9 cellular contexts compared by ENCODE assay signal in genomic region chr10:28291881-28292297, GRCh38. TPM values are rescaled to one million over a fixed set of nuclear protein-coding genes. Genes with fewer than 3 reads are reported as not detected.
A peak's percentile ranks its signal among the peaks of the same experiment; 100 is the strongest.
DNase-seq lines count a peak whose midpoint lies in the region; ATAC-seq and TF ChIP-seq lines count a peak whose summit lies in the region.
"Had no signal": no experiment of that assay in that cellular context is flagged by ENCODE, and none has a peak within 500 bp of the region (broad histone marks: within the 10 kb centered on the region; RNA-seq: fewer than 3 reads in every experiment).

No MANE protein-coding gene starts in this region.

- WGBS in heart left ventricle, 4 donors = 59 to 68% (median 66%) methylated on average over 5 of the region's 5 CpGs
- 67 to 85% methylated on average over 5 of the region's 5 CpGs for whole genome bisulfite sequencing in lung, 2 donors
- WGBS in upper lobe of left lung, 2 donors = 73 to 77% methylated on average over 5 of the region's 5 CpGs

- TF ChIP-seq CTCF in heart left ventricle (IDR thresholded peaks at IDR 0.05) = no peak
- no peak for TF ChIP-seq CTCF in lung (IDR thresholded peaks at IDR 0.05; ENCODE audit: control extremely low read depth, extremely low read depth)
- TF ChIP-seq CTCF in upper lobe of left lung (IDR thresholded peaks at IDR 0.05) = no peak

- H3K4me1 ChIP-seq in heart left ventricle = peaks cover 0 to 29% (median 14%) of the 10 kb centered on the region in 12 donors
- H3K4me1 ChIP-seq in adipocyte (ENCODE audit: control insufficient read depth, insufficient read depth, low read length) = peaks cover 40% of the 10 kb centered on the region
- peaks cover 6 to 14% of the 10 kb centered on the region in 2 donors for H3K4me1 ChIP-seq in lung (ENCODE audit: control insufficient read depth in 2 of 2, insufficient read depth in 2 of 2, low read length in 2 of 2)
- H3K4me1 ChIP-seq in upper lobe of left lung = peaks cover 0 to 19% (median 12%) of the 10 kb centered on the region in 4 donors

- in situ Hi-C loops in G401 (cut with HindIII; ENCODE audit: low sequenced_read_pairs) = no loop called here

- H3K9me3 ChIP-seq in heart left ventricle = no peaks in the 10 kb centered on the region
- H3K9me3 ChIP-seq in adipocyte (ENCODE audit: control insufficient read depth, low read length) = no peaks in the 10 kb centered on the region
- no peaks in the 10 kb centered on the region for H3K9me3 ChIP-seq in lung (ENCODE audit: control insufficient read depth in 2 of 2, insufficient read depth in 1 of 2, low read length in 1 of 2)
- H3K9me3 ChIP-seq in upper lobe of left lung = no peaks in the 10 kb centered on the region

- H3K27me3 ChIP-seq in heart left ventricle = no peaks in the 10 kb centered on the region
- no peaks in the 10 kb centered on the region for H3K27me3 ChIP-seq in adipocyte (replicated peaks; ENCODE audit: control insufficient read depth, insufficient read depth, low read length)
- no peaks in the 10 kb centered on the region for H3K27me3 ChIP-seq in lung (ENCODE audit: control insufficient read depth, insufficient read depth)
- no peaks in the 10 kb centered on the region for H3K27me3 ChIP-seq in upper lobe of left lung

- H3K27ac ChIP-seq in heart left ventricle (no peak overlapping the region), lung (ENCODE audit: low read depth in 1 of 2, low read length in 1 of 2) (no peak overlapping the region), upper lobe of left lung (no peak overlapping the region)

- H3K9ac ChIP-seq in adipocyte (ENCODE audit: low read length) = no peak overlapping the region

- H3K4me3 ChIP-seq in heart left ventricle (no peak overlapping the region), adipocyte (ENCODE audit: low read length) (no peak overlapping the region), lung (no peak overlapping the region), upper lobe of left lung (no peak overlapping the region)

- H3K36me3 ChIP-seq in heart left ventricle (no peaks in the 10 kb centered on the region), adipocyte (ENCODE audit: control insufficient read depth, insufficient read depth, low read length, severe bottlenecking) (no peaks in the 10 kb centered on the region), lung (ENCODE audit: control insufficient read depth in 2 of 2, insufficient read depth in 2 of 2, low read length in 2 of 2) (no peaks in the 10 kb centered on the region), upper lobe of left lung (no peaks in the 10 kb centered on the region)

- no peak for TF ChIP-seq EP300 in upper lobe of left lung (IDR thresholded peaks at IDR 0.05)

- DNase-seq in heart left ventricle = no peak
- no peak for DNase-seq in cardiac septum (ENCODE audit: low spot score)
- peak; percentile 68 for DNase-seq in adipocyte (ENCODE audit: low read depth)
- no peak for DNase-seq in lung (ENCODE audit: low spot score)
- DNase-seq in upper lobe of left lung = peak in 1 of 2 donors; percentile 49
- no peak for DNase-seq in mucosa of gallbladder (ENCODE audit: low spot score)
- DNase-seq in COLO668 (lab: John Stamatoyannopoulos, UW; ENCODE audit: unreplicated experiment) = no peak
- no peak for DNase-seq in G401 (ENCODE audit: low spot score)
- DNase-seq: T-helper 9 cell had no signal

- intact Hi-C loops in heart left ventricle (cut with DNase I) = no loop called here
- intact Hi-C loops in cardiac septum (cut with DNase I) = no loop called here

- TF ChIP-seq POLR2A in heart left ventricle (IDR thresholded peaks at IDR 0.05) (no peak), upper lobe of left lung (IDR thresholded peaks at IDR 0.05) (no peak)

- ATAC-seq in heart left ventricle = peak in 3 of 4 donors; percentile 66 to 90 (median 70)
- peak; percentile 66 for ATAC-seq in lung (ENCODE audit: insufficient read depth, low FRiP score)
- peak; percentile 76 to 83 for ATAC-seq in upper lobe of left lung (ENCODE audit: low FRiP score in 2 of 2)

RNA-seq across cellular contexts. Expression of gene MPP7, which starts 11.0 kb away (rescaled TPM):
- total RNA-seq in heart left ventricle = 10 to 100 TPM in 8 of 9 donors, 1 to 10 TPM in 1; 8.9 to 18.6 (median 15.5) TPM
- polyA plus RNA-seq in heart left ventricle = 1 to 10 TPM; 3.1 to 6.3 TPM
- 13.1 TPM for total RNA-seq in cardiac septum
- 10 to 100 TPM; 30.8 to 37.2 TPM for total RNA-seq in lung
- polyA plus RNA-seq in lung = 1 to 10 TPM; 7.0 to 7.7 TPM
- 10 to 100 TPM; 11.8 to 45.1 (median 24.3) TPM for total RNA-seq in upper lobe of left lung
- 47.5 TPM for total RNA-seq in mucosa of gallbladder
- total RNA-seq in G401 (2014; rRNA removed; shearing (Covaris generic)) = 0.31 TPM in 1 of 2 replicates, not detected in the other
